In the genomic region with DNA sequence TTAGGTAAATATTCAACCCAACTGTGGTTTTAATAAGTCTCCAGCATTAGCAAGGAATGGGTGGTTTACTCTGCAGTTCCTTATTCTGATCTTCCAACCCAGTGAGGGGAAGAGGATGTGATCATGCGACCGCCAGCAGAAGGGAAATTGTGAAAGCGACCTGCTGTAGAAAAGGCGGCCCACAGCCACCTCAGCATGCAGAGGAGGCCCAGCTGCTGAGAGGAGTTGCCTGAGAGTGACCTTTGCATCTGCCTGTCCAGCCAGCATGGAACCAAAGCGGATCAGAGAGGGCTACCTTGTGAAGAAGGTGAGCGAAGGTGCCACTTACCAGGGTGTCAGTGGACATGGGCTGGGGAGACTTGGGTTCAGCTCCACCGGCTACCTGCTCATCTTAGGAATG, we compare ENCODE assay signal across 8 cellular contexts. TPM values are rescaled to one million over a fixed set of nuclear protein-coding genes. Genes with fewer than 3 reads are reported as not detected.
DNase-seq lines count a peak whose midpoint lies in the region; ATAC-seq and TF ChIP-seq lines count a peak whose summit lies in the region.

A gene with protein sequence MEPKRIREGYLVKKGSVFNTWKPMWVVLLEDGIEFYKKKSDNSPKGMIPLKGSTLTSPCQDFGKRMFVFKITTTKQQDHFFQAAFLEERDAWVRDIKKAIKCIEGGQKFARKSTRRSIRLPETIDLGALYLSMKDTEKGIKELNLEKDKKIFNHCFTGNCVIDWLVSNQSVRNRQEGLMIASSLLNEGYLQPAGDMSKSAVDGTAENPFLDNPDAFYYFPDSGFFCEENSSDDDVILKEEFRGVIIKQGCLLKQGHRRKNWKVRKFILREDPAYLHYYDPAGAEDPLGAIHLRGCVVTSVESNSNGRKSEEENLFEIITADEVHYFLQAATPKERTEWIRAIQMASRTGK (plus strand): TSS at position 196 of the 400 bp plus-strand sequence. CDS start 70 bp downstream, at position 266.

- H3K27me3 ChIP-seq in lower lobe of right lung (ENCODE audit: low read depth), result no peaks in the 10 kb centered on the region
- no peaks in the 10 kb centered on the region for H3K27me3 ChIP-seq in brain microvascular endothelial cell (replicated peaks)

- peak within 1 kb of the TSS; percentile 97 for H3K4me3 Mint-ChIP-seq in activated B cell treated with CpG ODN at 0.5 μM for 24 hours

- no peaks in the 10 kb centered on the region for H3K9me3 ChIP-seq in lower lobe of right lung

- H3K36me3 Mint-ChIP-seq in activated B cell treated with CpG ODN at 0.5 μM for 24 hours (ENCODE audit: low read depth), result peaks cover 37% of the 10 kb centered on the region

- H3K4me3 ChIP-seq in lower lobe of right lung, result peak within 1 kb of the TSS; percentile 51
- H3K4me3 ChIP-seq in brain microvascular endothelial cell (ENCODE audit: low read depth, low read length), result no peak within 1 kb of the TSS

- in situ Hi-C loops in brain microvascular endothelial cell (cut with HindIII; ENCODE audit: low pct_ligation_motif_present, low sequenced_read_pairs), result no loop called here

- POLR2A ChIA-PET in activated B cell treated with CpG ODN at 0.5 μM for 24 hours (lab: Charles Lee), result interaction anchor here (1.0 to 2.8 kb wide), 15 partner anchors 12 to 207 kb away, joined by 3 to 22 read pairs (median 4); partner anchors contain the start of genes PNO1 and PPP3R1

- peak; percentile 54 for ATAC-seq in HG03103 (IDR thresholded peaks at IDR 0.05; ENCODE audit: low read depth, unreplicated experiment)
- peak; percentile 70 for ATAC-seq in activated B cell treated with CpG ODN at 0.5 μM for 24 hours (ENCODE audit: low read depth)
- ATAC-seq in lower lobe of right lung, result peak; percentile 77 to 86

- H3K4me1 Mint-ChIP-seq in activated B cell treated with CpG ODN at 0.5 μM for 24 hours, result peaks cover 76% of the 10 kb centered on the region

- peaks cover 27% of the 10 kb centered on the region for H3K4me1 ChIP-seq in lower lobe of right lung

- intact Hi-C loops in activated B cell treated with CpG ODN at 0.5 μM for 24 hours (cut with micrococcal nuclease) (loop anchor here (1.0 to 10.0 kb wide), 5 partner anchors 12 to 542 kb away; partner anchors contain the start of gene ARHGAP25), lower lobe of right lung (cut with DNase I) (no loop called here)

- no peaks in the 10 kb centered on the region for H3K9me3 Mint-ChIP-seq in activated B cell treated with CpG ODN at 0.5 μM for 24 hours

- no peaks in the 10 kb centered on the region for H3K27me3 Mint-ChIP-seq in activated B cell treated with CpG ODN at 0.5 μM for 24 hours

- peak within 1 kb of the TSS; percentile 71 for H3K27ac ChIP-seq in lower lobe of right lung
- no peak within 1 kb of the TSS for H3K27ac ChIP-seq in brain microvascular endothelial cell

- H3K27ac Mint-ChIP-seq in activated B cell treated with CpG ODN at 0.5 μM for 24 hours, result peak within 1 kb of the TSS; percentile 91

- CTCF ChIA-PET in activated B cell treated with CpG ODN at 0.5 μM for 24 hours (lab: Charles Lee), result interaction anchor here (0.6 to 5.6 kb wide), 6 partner anchors 21 to 169 kb away, joined by 3 to 47 read pairs (median 4); no protein-coding TSS in a partner anchor

- peak; percentile 24 for DNase-seq in activated T-cell treated with anti-CD3 and anti-CD28 coated beads, Interleukin-2, amount 50 U/mL, for 1 hour
- DNase-seq in activated T-cell treated with anti-CD3 and anti-CD28 coated beads for 4 hours (no peak), activated B cell treated with CpG ODN at 0.5 μM for 24 hours (peak; percentile 49), lower lobe of right lung (peak; percentile 84), brain microvascular endothelial cell (no peak), dermis blood vessel endothelial cell (no peak), COLO668 (lab: John Stamatoyannopoulos, UW; ENCODE audit: unreplicated experiment) (no peak)

- no peak for TF ChIP-seq CTCF in activated B cell treated with CpG ODN at 0.5 μM for 24 hours (IDR thresholded peaks at IDR 0.05)
- no peak for TF ChIP-seq CTCF in lower lobe of right lung (IDR thresholded peaks at IDR 0.05)
- TF ChIP-seq CTCF in brain microvascular endothelial cell (IDR thresholded peaks at IDR 0.05; ENCODE audit: low read depth, low read length, missing control alignments), result no peak

- no peaks in the 10 kb centered on the region for H3K36me3 ChIP-seq in lower lobe of right lung
- H3K36me3 ChIP-seq in brain microvascular endothelial cell (replicated peaks), result no peaks in the 10 kb centered on the region

RNA-seq across cellular contexts. Expression of the gene that starts here (rescaled TPM):
- 138 and 140 TPM in 2 replicates for total RNA-seq in activated B cell treated with CpG ODN at 0.5 μM for 24 hours
- 42.1 TPM for total RNA-seq in lower lobe of right lung
- 0.17 TPM in 1 of 2 replicates, not detected in the other for total RNA-seq in dermis blood vessel endothelial cell

Comparison
In these comparisons a context has a peak if more than half of its experiments do, and no peak if none do; other contexts are left out.
1. RNA of the gene that starts here (total RNA-seq): 138 to 140 TPM in activated B cell treated with CpG ODN at 0.5 μM for 24 hours and 42.1 TPM in lower lobe of right lung (single experiment); 0.17 TPM in dermis blood vessel endothelial cell; every median in the first group is over 10 times any median in the second.
2. DNase-seq: peak in activated T-cell treated with anti-CD3 and anti-CD28 coated beads, Interleukin-2, amount 50 U/mL, for 1 hour (single experiment), activated B cell treated with CpG ODN at 0.5 μM for 24 hours (single experiment) and lower lobe of right lung (single experiment); none in activated T-cell treated with anti-CD3 and anti-CD28 coated beads for 4 hours (single experiment), brain microvascular endothelial cell (single experiment), dermis blood vessel endothelial cell (single experiment) and COLO668 (single experiment).
3. Peak in every context shown above with its lines, with median percentiles within 50 percentile points of each other: ATAC-seq.